ENCODE assay signal across 12 cellular contexts in the genomic region with DNA sequence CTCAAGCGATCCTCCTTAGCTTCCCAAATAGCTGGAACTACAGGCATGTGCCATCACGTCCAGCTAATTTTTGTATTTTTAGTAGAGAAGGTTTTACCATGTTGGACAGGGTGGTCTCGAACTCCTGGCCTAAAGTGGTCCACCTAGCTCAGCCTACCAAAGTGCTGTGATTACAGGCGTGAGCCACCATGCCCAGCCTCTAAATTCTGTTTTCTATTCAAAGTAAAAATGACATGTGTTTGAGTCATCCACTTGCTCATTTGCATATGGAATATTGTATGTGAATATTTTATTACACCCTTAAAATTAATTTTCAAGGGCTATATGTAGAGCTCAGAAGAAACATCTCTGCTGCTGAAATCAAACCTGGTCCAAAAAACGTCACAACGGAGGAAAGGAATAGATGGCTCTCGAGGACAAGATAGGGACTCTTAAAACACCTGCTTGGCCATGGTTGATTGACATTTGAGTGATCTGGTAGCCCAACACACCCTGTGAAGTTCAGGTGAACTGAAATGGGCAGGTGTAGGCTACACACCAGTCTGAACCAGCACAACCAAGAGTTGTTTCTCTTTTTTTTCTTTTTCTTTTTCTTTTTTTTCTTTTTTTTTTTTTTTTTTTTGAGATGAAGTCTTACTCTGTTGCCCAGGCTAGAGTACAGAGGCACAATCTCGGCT. TPM values are rescaled to one million over a fixed set of nuclear protein-coding genes. Genes with fewer than 3 reads are reported as not detected.
DNase-seq lines count a peak whose midpoint lies in the region; ATAC-seq and TF ChIP-seq lines count a peak whose summit lies in the region.
"Had no signal": no experiment of that assay in that cellular context is flagged by ENCODE, and none has a peak within 500 bp of the region (broad histone marks: within the 10 kb centered on the region; RNA-seq: fewer than 3 reads in every experiment).

No MANE protein-coding gene starts in this region.

- H3K4me3 Mint-ChIP-seq in HFFc6 = peak overlapping the region; percentile 46
- H3K4me3 Mint-ChIP-seq: T-cell had no signal

- no peaks in the 10 kb centered on the region for H3K27me3 ChIP-seq in dorsolateral prefrontal cortex

- TF ChIP-seq CTCF in 22Rv1 (IDR thresholded peaks at IDR 0.05) (no peak), HFFc6 (IDR thresholded peaks at IDR 0.05) (no peak), dorsolateral prefrontal cortex (IDR thresholded peaks at IDR 0.05 in 54 of 56, conservative IDR thresholded peaks at IDR 0.05 in 2 of 56; ENCODE audit: low read depth in 1 of 56, partially characterized antibody in 56 of 56) (no peak)

- H3K27ac ChIP-seq in 22Rv1 (peak overlapping the region; percentile 20; the same call in 1 of the 2 replicates), dorsolateral prefrontal cortex (peak overlapping the region in 33 of 59 donors; percentile 8 to 78 (median 51))

- peak overlapping the region; percentile 79 for H3K27ac Mint-ChIP-seq in HFFc6

- peaks cover 74% of the 10 kb centered on the region for H3K4me1 Mint-ChIP-seq in HFFc6 (ENCODE audit: low read depth)

- H3K9me3 Mint-ChIP-seq in HFFc6 = no peaks in the 10 kb centered on the region
- H3K9me3 Mint-ChIP-seq: T-cell had no signal

- H3K4me3 ChIP-seq in dorsolateral prefrontal cortex = no peak overlapping the region

- peaks cover 34% of the 10 kb centered on the region for H3K36me3 Mint-ChIP-seq in HFFc6 (ENCODE audit: low read depth)

- intact Hi-C loops in dorsolateral prefrontal cortex (cut with DNase I) = no loop called here
- intact Hi-C loops in posterior vena cava (cut with DNase I) = loop anchor here (1.0 to 10.0 kb wide), 3 partner anchors 18 to 80 kb away; a partner anchor contains a TSS

- H3K27me3 Mint-ChIP-seq in HFFc6 (ENCODE audit: insufficient read depth) = peaks cover 3% of the 10 kb centered on the region
- H3K27me3 Mint-ChIP-seq: T-cell had no signal

- DNase-seq in HFFc6 (no peak), dorsolateral prefrontal cortex (peak in 1 of 10 donors; percentile 8), posterior vena cava (ENCODE audit: low spot score) (peak; percentile 5), glomerular visceral epithelial cell (ENCODE audit: extremely low spot score) (no peak), NCI-H2227 (lab: John Stamatoyannopoulos, UW; ENCODE audit: unreplicated experiment) (no peak), NCI-H748 (lab: John Stamatoyannopoulos, UW; ENCODE audit: unreplicated experiment) (no peak)
- DNase-seq: MM.1S, NCI-H69, retina, T-cell had no signal

- ATAC-seq in GM18498 (IDR thresholded peaks at IDR 0.05; ENCODE audit: unreplicated experiment) = no peak
- ATAC-seq: T-cell had no signal

RNA-seq across cellular contexts. Expression of a gene that starts 51.1 kb away (rescaled TPM):
- total RNA-seq in HFFc6 (2021; fragmentation: NEBNext Ultra II Directional; extraction: Animal tissue kit (Norgen Biotek cat#: 25700)) = 100 to 1,000 TPM; 289 to 358 (median 312) TPM
- total RNA-seq in dorsolateral prefrontal cortex (100 to 1,000 TPM; 141 to 244 (median 179) TPM), posterior vena cava (100 to 1,000 TPM; 140 to 144 TPM)

RNA-seq across cellular contexts. Expression of a gene that starts 51.4 kb away (rescaled TPM):
- total RNA-seq in HFFc6 (2021; fragmentation: NEBNext Ultra II Directional; extraction: Animal tissue kit (Norgen Biotek cat#: 25700)) = 10 to 100 TPM; 70.2 to 91.7 (median 80.2) TPM
- total RNA-seq in dorsolateral prefrontal cortex (10 to 100 TPM; 33.6 to 68.0 (median 51.2) TPM), posterior vena cava (10 to 100 TPM; 29.3 to 39.1 TPM)

Comparison
In these comparisons a context has a peak if more than half of its experiments do, and no peak if none do; other contexts are left out.
1. intact Hi-C loops: an anchor here in posterior vena cava (1.0 to 10.0 kb wide); none called in dorsolateral prefrontal cortex.